In the genomic region with DNA sequence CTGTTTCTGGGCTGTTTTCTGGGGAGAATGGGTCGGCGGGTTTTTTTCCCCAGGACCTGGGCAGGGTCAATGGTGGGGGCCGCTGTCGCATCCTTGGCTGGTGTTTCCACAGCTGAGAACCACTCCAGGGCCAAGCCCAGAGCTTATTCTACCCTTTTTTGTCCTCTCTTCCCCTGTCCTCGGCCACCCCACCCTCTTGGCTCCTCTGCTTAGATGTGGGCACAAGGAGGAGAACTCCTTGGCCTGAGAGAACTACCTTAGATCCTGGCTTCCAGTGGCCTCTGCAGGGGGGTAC, we compare ENCODE assay signal across 11 cellular contexts. TPM values are rescaled to one million over a fixed set of nuclear protein-coding genes. Genes with fewer than 3 reads are reported as not detected.
A peak's percentile ranks its signal among the peaks of the same experiment; 100 is the strongest.
DNase-seq lines count a peak whose midpoint lies in the region; ATAC-seq, FAIRE-seq and TF ChIP-seq lines count a peak whose summit lies in the region.
"Had no signal": no experiment of that assay in that cellular context is flagged by ENCODE, and none has a peak within 500 bp of the region (broad histone marks: within the 10 kb centered on the region; RNA-seq: fewer than 3 reads in every experiment).

No MANE protein-coding gene starts in this region.

- H3K4me1 ChIP-seq in CD4-positive, alpha-beta memory T cell (ENCODE audit: insufficient read depth, low read length), result peaks cover 82% of the 10 kb centered on the region
- H3K4me1 ChIP-seq in OCI-LY3 (ENCODE audit: low read length) (peaks cover 55% of the 10 kb centered on the region), H1 (replicated peaks in 1 of 4; ENCODE audit: control insufficient read depth in 3 of 4, insufficient read depth in 4 of 4, low read length in 3 of 4) (peaks cover 0 to 6% (median 1%) of the 10 kb centered on the region in 4 experiments; a peak in 3 of 7 replicates), prostate gland (replicated peaks) (no peaks in the 10 kb centered on the region)

- POLR2A ChIA-PET in CD4-positive, alpha-beta memory T cell (lab: Charles Lee; ENCODE audit: partially characterized antibody), result interaction anchor here (1.2 to 8.8 kb wide), 10 partner anchors 11 to 49 kb away, joined by 3 to 226 read pairs (median 12); partner anchors contain the start of genes CYLD and SNX20
- POLR2A ChIA-PET in H1 (lab: Charles Lee; ENCODE audit: partially characterized antibody), result no interaction called here

- H3K36me3 Mint-ChIP-seq in CD4-positive, alpha-beta memory T cell, result peaks cover 7 to 20% of the 10 kb centered on the region in 2 donors
- no peaks in the 10 kb centered on the region for H3K36me3 Mint-ChIP-seq in mesothelial cell of epicardium

- H2BK20ac ChIP-seq in H1 (ENCODE audit: low read length), result no peak overlapping the region

- H3K79me2 ChIP-seq in OCI-LY3 (ENCODE audit: low read length) (no peaks in the 10 kb centered on the region), H1 (ENCODE audit: control insufficient read depth in 1 of 2, insufficient read depth in 2 of 2, low read length in 2 of 2) (no peaks in the 10 kb centered on the region)

- H4K5ac ChIP-seq in H1 (ENCODE audit: insufficient read length, low read depth, low read length), result no peak overlapping the region

- no peak for TF ChIP-seq POLR2A in H1 (IDR thresholded peaks at IDR 0.05; ENCODE audit: control extremely low read depth in 1 of 2, low read depth in 2 of 2, low read length in 2 of 2)
- TF ChIP-seq POLR2A in prostate gland (IDR thresholded peaks at IDR 0.05), result no peak

- no peak for TF ChIP-seq EP300 in H1 (IDR thresholded peaks at IDR 0.05; ENCODE audit: borderline replicate concordance in 1 of 2, low read depth in 2 of 2, low read length in 2 of 2)

- no peak overlapping the region for H3K23ac ChIP-seq in H1 (ENCODE audit: insufficient read length)

- H3K36me3 ChIP-seq in CD4-positive, alpha-beta memory T cell (ENCODE audit: insufficient read depth, low read length), result no peaks in the 10 kb centered on the region
- H3K36me3 ChIP-seq in OCI-LY3 (replicated peaks; ENCODE audit: low read depth, low read length) (no peaks in the 10 kb centered on the region), H1 (ENCODE audit: control insufficient read depth in 2 of 4, insufficient read depth in 4 of 4, low read length in 3 of 4) (no peaks in the 10 kb centered on the region), prostate gland (no peaks in the 10 kb centered on the region)

- 96% methylated on average over 4 of the region's 5 CpGs; no CpG with 5 or more reads in 1 of the 2 experiments for WGBS in H1 (ENCODE audit: extremely low coverage in 1 of 2, insufficient coverage in 1 of 2, insufficient read length in 1 of 2, insufficient replicate concordance in 2 of 2, low coverage in 1 of 2, low lambda C conversion rate in 2 of 2, missing lambda C conversion rate in 1 of 2), 2 experiments
- WGBS in prostate gland, result 99% methylated on average over 5 of the region's 5 CpGs

- no peak overlapping the region for H2BK12ac ChIP-seq in H1 (ENCODE audit: low read depth, low read length)

- H2AFZ ChIP-seq in OCI-LY3 (ENCODE audit: low read depth, low read length), result no peak overlapping the region
- no peak overlapping the region for H2AFZ ChIP-seq in H1 (ENCODE audit: low read length)
- H2AFZ ChIP-seq: GM23338 had no signal

- no peaks in the 10 kb centered on the region for H3K79me1 ChIP-seq in H1 (ENCODE audit: low read depth, low read length)

- peak overlapping the region; percentile 48 to 89 for H3K4me3 ChIP-seq in CD4-positive, alpha-beta memory T cell (ENCODE audit: low read length in 2 of 2)
- peak overlapping the region; percentile 65 for H3K4me3 ChIP-seq in OCI-LY3 (ENCODE audit: low read length)
- no peak overlapping the region for H3K4me3 ChIP-seq in H1 (ENCODE audit: extremely low read depth in 1 of 4, insufficient read depth in 2 of 4, low read depth in 3 of 4, low read length in 4 of 4)
- H3K4me3 ChIP-seq in prostate gland, result no peak overlapping the region
- H3K4me3 ChIP-seq: GM23338 had no signal

- no peak for TF ChIP-seq RAD21 in H1 (IDR thresholded peaks at IDR 0.05 in 1 of 2, conservative IDR thresholded peaks at IDR 0.05 in 1 of 2; ENCODE audit: low read depth in 2 of 2, low read length in 2 of 2)

- no peak overlapping the region for H2BK15ac ChIP-seq in H1 (ENCODE audit: low read length)

- peak overlapping the region; percentile 87 to 96 (median 93) for H3K4me3 Mint-ChIP-seq in CD4-positive, alpha-beta memory T cell
- no peak overlapping the region for H3K4me3 Mint-ChIP-seq in mesothelial cell of epicardium
- H3K4me3 Mint-ChIP-seq: GM23338 had no signal

- no peak for ATAC-seq in GM18907 (IDR thresholded peaks at IDR 0.05; ENCODE audit: unreplicated experiment)
- ATAC-seq: GM23338 had no signal

- H3K9me3 Mint-ChIP-seq in CD4-positive, alpha-beta memory T cell, result peaks cover 0 to 2% (median 0%) of the 10 kb centered on the region in 8 donors
- no peaks in the 10 kb centered on the region for H3K9me3 Mint-ChIP-seq in mesothelial cell of epicardium
- H3K9me3 Mint-ChIP-seq: GM23338 had no signal

- H3K27ac Mint-ChIP-seq in CD4-positive, alpha-beta memory T cell, result peak overlapping the region; percentile 85 to 99 (median 95)
- H3K27ac Mint-ChIP-seq in mesothelial cell of epicardium, result no peak overlapping the region
- H3K27ac Mint-ChIP-seq: GM23338 had no signal

- peaks cover 57 to 92% (median 82%) of the 10 kb centered on the region in 4 donors for H3K4me1 Mint-ChIP-seq in CD4-positive, alpha-beta memory T cell
- peaks cover 6% of the 10 kb centered on the region for H3K4me1 Mint-ChIP-seq in mesothelial cell of epicardium

- no peak overlapping the region for H3K4ac ChIP-seq in H1 (replicated peaks; ENCODE audit: insufficient read length, low read depth, low read length)

- H3K9ac ChIP-seq in OCI-LY3 (ENCODE audit: low read length) (peak overlapping the region; percentile 46; the same call in 1 of the 2 replicates), H1 (replicated peaks in 1 of 4; ENCODE audit: extremely low read depth in 1 of 4, low read depth in 3 of 4, low read length in 3 of 4) (no peak overlapping the region)

- TF ChIP-seq CTCF in OCI-LY3 (IDR thresholded peaks at IDR 0.05; ENCODE audit: low read depth, low read length) (no peak), H1 (IDR thresholded peaks at IDR 0.05; ENCODE audit: control extremely low read depth in 1 of 3, insufficient read depth in 1 of 3, low read depth in 1 of 3, low read length in 3 of 3) (no peak), prostate gland (IDR thresholded peaks at IDR 0.05) (no peak), mesothelial cell of epicardium (IDR thresholded peaks at IDR 0.05; ENCODE audit: unreplicated experiment) (no peak)

- H2AK5ac ChIP-seq in H1 (ENCODE audit: low read depth, low read length), result no peak overlapping the region

- peak overlapping the region; percentile 88 for H3K27ac ChIP-seq in CD4-positive, alpha-beta memory T cell (ENCODE audit: low read depth, low read length)
- H3K27ac ChIP-seq in OCI-LY3 (ENCODE audit: low read length) (peak overlapping the region; percentile 35), H1 (ENCODE audit: low read depth, low read length) (no peak overlapping the region), prostate gland (peak overlapping the region; percentile 33 to 49)

- H3K4me2 ChIP-seq in OCI-LY3 (ENCODE audit: low read length) (peak overlapping the region; percentile 89), H1 (ENCODE audit: insufficient read depth in 1 of 2, low read depth in 2 of 2, low read length in 2 of 2) (no peak overlapping the region)
- H3K4me2 ChIP-seq: GM23338 had no signal

- CTCF ChIA-PET in CD4-positive, alpha-beta memory T cell (lab: Charles Lee; ENCODE audit: partially characterized antibody), result interaction anchor here (1.0 to 5.2 kb wide), 16 partner anchors 11 to 672 kb away, joined by 3 to 28 read pairs (median 4); partner anchors contain the start of genes CNEP1R1 and SNX20
- CTCF ChIA-PET in H1 (lab: Charles Lee; ENCODE audit: partially characterized antibody), result interaction anchor here (1.6 to 2.4 kb wide), 2 partner anchors 13 to 20 kb away, joined by 4 to 5 read pairs; no protein-coding TSS in a partner anchor

- no peak overlapping the region for H4K91ac ChIP-seq in H1 (replicated peaks; ENCODE audit: insufficient read length, low read length)

- H3K56ac ChIP-seq in H1 (replicated peaks; ENCODE audit: insufficient read length, low read depth, low read length), result no peak overlapping the region

- peaks cover 14% of the 10 kb centered on the region for H3K23me2 ChIP-seq in H1 (ENCODE audit: low read depth, low read length)

- H2BK120ac ChIP-seq in H1 (replicated peaks; ENCODE audit: low read depth, low read length), result no peak overlapping the region

- H3K27me3 Mint-ChIP-seq in CD4-positive, alpha-beta memory T cell, result no peaks in the 10 kb centered on the region
- peaks cover 39% of the 10 kb centered on the region for H3K27me3 Mint-ChIP-seq in mesothelial cell of epicardium (ENCODE audit: low read depth)

- no peaks in the 10 kb centered on the region for H3K9me3 ChIP-seq in CD4-positive, alpha-beta memory T cell (ENCODE audit: control insufficient read depth in 1 of 2, low read length in 2 of 2)
- H3K9me3 ChIP-seq in OCI-LY3 (ENCODE audit: insufficient read depth, low read length) (no peaks in the 10 kb centered on the region), H1 (ENCODE audit: insufficient read depth in 2 of 2, low read depth in 1 of 2, low read length in 1 of 2) (no peaks in the 10 kb centered on the region), prostate gland (no peaks in the 10 kb centered on the region)

- no peaks in the 10 kb centered on the region for H3K27me3 ChIP-seq in CD4-positive, alpha-beta memory T cell (ENCODE audit: insufficient read depth, low read length)
- H3K27me3 ChIP-seq in OCI-LY3 (ENCODE audit: low read depth, low read length), result no peaks in the 10 kb centered on the region
- peaks cover 0 to 26% (median 21%) of the 10 kb centered on the region in 4 experiments; a peak in 6 of 7 replicates for H3K27me3 ChIP-seq in H1 (replicated peaks in 1 of 4; ENCODE audit: control insufficient read depth in 3 of 4, extremely low read depth in 1 of 4, insufficient read depth in 3 of 4, low read length in 3 of 4)
- no peaks in the 10 kb centered on the region for H3K27me3 ChIP-seq in prostate gland (replicated peaks; ENCODE audit: insufficient read depth)

- H4K8ac ChIP-seq in H1 (ENCODE audit: extremely low read depth, insufficient read depth, low read length), result peak overlapping the region; percentile 38; the same call in 1 of the 2 replicates

- H3K14ac ChIP-seq in H1 (ENCODE audit: insufficient read length), result no peak overlapping the region

- FAIRE-seq in H1 (lab: Jason Lieb, UNC), result no peak

- H2BK5ac ChIP-seq in H1 (ENCODE audit: low read depth, low read length), result no peak overlapping the region

- H4K20me1 ChIP-seq in OCI-LY3 (ENCODE audit: insufficient read depth, low read length) (no peaks in the 10 kb centered on the region), H1 (replicated peaks in 1 of 2; ENCODE audit: control insufficient read depth in 1 of 2, insufficient read depth in 2 of 2, low read length in 2 of 2) (peaks cover 0 to 7% of the 10 kb centered on the region in 2 experiments)

- H3K18ac ChIP-seq in H1 (ENCODE audit: extremely low read depth, low read length), result no peak overlapping the region

- intact Hi-C loops in CD4-positive, alpha-beta memory T cell (cut with micrococcal nuclease), result no loop called here
- intact Hi-C loops in prostate gland (cut with DNase I), result loop anchor here (5.0 kb wide), 1 partner anchor 45 kb away; the partner anchor contains the start of gene CYLD

- no peak for DNase-seq in CD4-positive, alpha-beta memory T cell
- DNase-seq in H1 (ENCODE audit: low read depth in 1 of 2, low spot score in 2 of 2) (no peak), prostate gland (ENCODE audit: low spot score) (no peak), NCI-H1105 treated with DMSO at 0.1 percent for 48 hours (lab: John Stamatoyannopoulos, UW) (no peak), NCI-H2029 treated with DMSO at 0.1 percent for 48 hours (lab: John Stamatoyannopoulos, UW) (no peak), mesothelial cell of epicardium (ENCODE audit: low spot score in 2 of 2, unreplicated experiment in 2 of 2) (no peak)
- DNase-seq: DMS153, NCI-H1105 had no signal

RNA-seq across cellular contexts. Expression of gene NOD2, which starts 4.0 kb away (rescaled TPM):
- total RNA-seq in CD4-positive, alpha-beta memory T cell, result 10 to 100 TPM in 1 of 2 experiments, 1 to 10 TPM in 1; 9.8 to 10.9 TPM
- 1 to 10 TPM; 2.2 to 3.7 TPM for polyA plus RNA-seq in CD4-positive, alpha-beta memory T cell
- 0.37 and 1.1 TPM in 2 replicates for total RNA-seq in H1 (2021; fragmentation: NEBNext Ultra II Directional; extraction: Animal tissue kit (Norgen Biotek cat#: 25700))
- 0.42 and 0.61 TPM in 2 replicates for polyA plus RNA-seq in H1 (2011; rRNA removed)
- 0.27 TPM for polyA plus RNA-seq in H1 (2011; cell fraction: cytosol; rRNA removed)
- polyA plus RNA-seq in H1 (2011; cell fraction: nucleus; rRNA removed), result 0.34 TPM
- polyA plus RNA-seq in H1 (2012, experiment 1 of 2), result 0.11 to 0.43 TPM (median 0.21 TPM) in 4 replicates
- polyA plus RNA-seq in H1 (2012, experiment 2 of 2), result 0.04 TPM
- polyA plus RNA-seq in H1 (2013, experiment 1 of 2), result 0.28 TPM
- polyA plus RNA-seq in H1 (2013, experiment 2 of 2), result 0.24 TPM
- 0.66 and 1.0 TPM in 2 replicates for polyA minus RNA-seq in H1 (2011; rRNA and poly(A)+ RNA removed)
- 1.2 TPM for polyA minus RNA-seq in H1 (2011; cell fraction: cytosol; rRNA and poly(A)+ RNA removed)
- 1.2 TPM for polyA minus RNA-seq in H1 (2011; cell fraction: nucleus; rRNA and poly(A)+ RNA removed)
- total RNA-seq in prostate gland (1 to 10 TPM; 2.8 to 5.6 TPM), mesothelial cell of epicardium (0.52 to 0.63 TPM (median 0.58 TPM) in 3 replicates)

RNA-seq across cellular contexts. Expression of gene SNX20, which starts 16.3 kb away (rescaled TPM):
- total RNA-seq in CD4-positive, alpha-beta memory T cell, result 10 to 100 TPM; 88.9 to 90.1 TPM
- polyA plus RNA-seq in CD4-positive, alpha-beta memory T cell, result 100 to 1,000 TPM in 1 of 2 donors, 10 to 100 TPM in 1; 62.5 to 106 TPM
- not detected in 2 replicates for total RNA-seq in H1 (2021; fragmentation: NEBNext Ultra II Directional; extraction: Animal tissue kit (Norgen Biotek cat#: 25700))
- not detected in 2 replicates for polyA plus RNA-seq in H1 (2011; rRNA removed)
- not detected for polyA plus RNA-seq in H1 (2011; cell fraction: cytosol; rRNA removed)
- polyA plus RNA-seq in H1 (2011; cell fraction: nucleus; rRNA removed), result not detected
- polyA plus RNA-seq in H1 (2012, experiment 1 of 2), result not detected in 4 replicates
- not detected for polyA plus RNA-seq in H1 (2012, experiment 2 of 2)
- not detected for polyA plus RNA-seq in H1 (2013, experiment 1 of 2)
- polyA plus RNA-seq in H1 (2013, experiment 2 of 2), result not detected
- polyA minus RNA-seq in H1 (2011; rRNA and poly(A)+ RNA removed), result 0.17 TPM in 1 of 2 replicates, not detected in the other
- polyA minus RNA-seq in H1 (2011; cell fraction: cytosol; rRNA and poly(A)+ RNA removed), result not detected
- not detected for polyA minus RNA-seq in H1 (2011; cell fraction: nucleus; rRNA and poly(A)+ RNA removed)
- total RNA-seq in prostate gland, result 1 to 10 TPM in 1 of 2 donors, under 1 TPM in 1; 0.82 to 2.5 TPM
- total RNA-seq in mesothelial cell of epicardium, result not detected in 3 replicates
- total RNA-seq: GM23338 had no signal
- polyA plus RNA-seq: GM23338 had no signal

RNA-seq across cellular contexts. Expression of gene CYLD, which starts 44.5 kb away (rescaled TPM):
- 100 to 1,000 TPM; 294 to 299 TPM for total RNA-seq in CD4-positive, alpha-beta memory T cell
- 100 to 1,000 TPM; 206 to 255 TPM for polyA plus RNA-seq in CD4-positive, alpha-beta memory T cell
- total RNA-seq in H1 (2021; fragmentation: NEBNext Ultra II Directional; extraction: Animal tissue kit (Norgen Biotek cat#: 25700)), result 18.7 and 18.8 TPM in 2 replicates
- 2.9 and 3.7 TPM in 2 replicates for polyA plus RNA-seq in H1 (2011; rRNA removed)
- polyA plus RNA-seq in H1 (2011; cell fraction: cytosol; rRNA removed), result 4.9 TPM
- 3.4 TPM for polyA plus RNA-seq in H1 (2011; cell fraction: nucleus; rRNA removed)
- polyA plus RNA-seq in H1 (2012, experiment 1 of 2), result 4.2 to 8.5 TPM (median 6.2 TPM) in 4 replicates
- 0.43 TPM for polyA plus RNA-seq in H1 (2012, experiment 2 of 2)
- polyA plus RNA-seq in H1 (2013, experiment 1 of 2), result 5.9 TPM
- polyA plus RNA-seq in H1 (2013, experiment 2 of 2), result 7.9 TPM
- polyA minus RNA-seq in H1 (2011; rRNA and poly(A)+ RNA removed), result 8.3 and 9.6 TPM in 2 replicates
- 7.7 TPM for polyA minus RNA-seq in H1 (2011; cell fraction: cytosol; rRNA and poly(A)+ RNA removed)
- 14.7 TPM for polyA minus RNA-seq in H1 (2011; cell fraction: nucleus; rRNA and poly(A)+ RNA removed)
- total RNA-seq in prostate gland (10 to 100 TPM; 28.1 to 30.2 TPM), mesothelial cell of epicardium (19.2 to 20.6 TPM (median 20.4 TPM) in 3 replicates)

Comparison
In these comparisons a context has a peak if more than half of its experiments do, and no peak if none do; other contexts are left out.
1. H3K4me3 ChIP-seq: peak in CD4-positive, alpha-beta memory T cell (2 of 2) and OCI-LY3 (single experiment); none in H1 (0 of 4) and prostate gland (0 of 2).
2. RNA of gene SNX20, which starts 16.3 kb away (total RNA-seq): 88.9 to 90.1 TPM in CD4-positive, alpha-beta memory T cell; 0.82 to 2.5 TPM in prostate gland, not detected in H1 and not detected in mesothelial cell of epicardium; every median in the first group is over 10 times any median in the second.
3. RNA of gene CYLD, which starts 44.5 kb away (total RNA-seq): 294 to 299 TPM in CD4-positive, alpha-beta memory T cell; 28.1 to 30.2 TPM in prostate gland, 19.2 to 20.6 TPM in mesothelial cell of epicardium and 18.7 to 18.8 TPM in H1; every median in the first group is over 4 times any median in the second.